In the genomic region with DNA sequence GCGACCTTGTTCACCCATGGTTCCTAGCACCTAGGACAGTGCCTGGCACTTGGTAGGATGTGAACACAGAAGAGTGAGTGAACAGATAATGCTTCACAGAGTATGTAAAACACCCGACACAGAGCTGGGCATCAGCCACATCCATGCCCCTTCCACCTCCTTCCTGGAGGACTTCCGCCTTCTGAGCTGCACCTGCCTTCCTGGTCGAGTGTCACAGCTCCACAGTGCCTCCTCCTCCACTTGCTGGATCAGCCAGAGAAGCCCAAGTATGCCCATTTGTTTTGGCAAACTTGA, we compare ENCODE assay signal across 26 cellular contexts.
"Had no signal": no experiment of that assay in that cellular context is flagged by ENCODE, and none has a peak within 500 bp of the region (broad histone marks: within the 10 kb centered on the region; RNA-seq: fewer than 3 reads in every experiment).

No MANE protein-coding gene starts in this region.

- DNase-seq: activated CD4-positive, alpha-beta T cell treated with anti-CD3 and anti-CD28 coated beads for 48 hours; activated CD4-positive, alpha-beta T cell treated with anti-CD3 and anti-CD28 coated beads, Interleukin-2, amount 50 U/mL, for 4 hours; activated CD4-positive, CD25-positive, alpha-beta regulatory T cell treated with anti-CD3 and anti-CD28 coated beads, Interleukin-2, amount 50 U/mL, for 72 hours; activated CD8-positive, alpha-beta memory T cell treated with anti-CD3 and anti-CD28 coated beads, Interleukin-2, amount 50 U/mL, for 48 hours; activated CD8-positive, alpha-beta T cell treated with anti-CD3 and anti-CD28 coated beads, Interleukin-2, amount 10 ng/mL, durations not matched to agents 7 days and 5 days; activated gamma-delta T cell; activated naive CD4-positive, alpha-beta T cell treated with anti-CD3 and anti-CD28 coated beads for 36 hours; amygdala; cerebellar nuclear complex; KG1; NCI-H1092; NCI-H1417; NCI-H1694; NCI-H2081 treated with DMSO at 0.1 percent for 48 hours; NCI-H446; NCI-H524; NCI-H748 treated with DMSO at 0.1 percent for 48 hours; OCI-M1; Right ventricle myocardium superior; SJCRH30; T-helper 17 cell; T-helper 9 cell had no signal

- H3K36me3 Mint-ChIP-seq: brain, WTC11 had no signal

- H3K4me3 Mint-ChIP-seq: activated CD8-positive, alpha-beta T cell treated with anti-CD3 and anti-CD28 coated beads, Interleukin-2, amount 10 ng/mL, durations not matched to agents 7 days and 5 days; activated naive CD4-positive, alpha-beta T cell treated with anti-CD3 and anti-CD28 coated beads for 36 hours; activated naive CD8-positive, alpha-beta T cell; brain; T-helper 17 cell; WTC11 had no signal

- H3K27me3 Mint-ChIP-seq: activated naive CD8-positive, alpha-beta T cell; brain had no signal

- H3K9me3 Mint-ChIP-seq: activated naive CD4-positive, alpha-beta T cell treated with anti-CD3 and anti-CD28 coated beads for 36 hours; brain; WTC11 had no signal

- H3K27ac Mint-ChIP-seq: activated CD8-positive, alpha-beta T cell treated with anti-CD3 and anti-CD28 coated beads, Interleukin-2, amount 10 ng/mL, durations not matched to agents 7 days and 5 days; activated naive CD4-positive, alpha-beta T cell treated with anti-CD3 and anti-CD28 coated beads for 36 hours; activated naive CD8-positive, alpha-beta T cell; T-helper 17 cell; WTC11 had no signal

- ATAC-seq: activated CD8-positive, alpha-beta T cell treated with anti-CD3 and anti-CD28 coated beads, Interleukin-2, amount 10 ng/mL, durations not matched to agents 7 days and 5 days; Panc1; T-helper 17 cell; WTC11 had no signal
